ENCODE assay signal across 1 cellular context in genomic region chr5:95448836-95449235, GRCh38.
TF ChIP-seq lines count a peak whose summit lies in the region.

No MANE protein-coding gene starts in this region.

TF ChIP-seq in WTC11, 78 proteins besides CTCF, POLR2A, EP300 and RAD21 (continued from another document):
- no peak for TF ChIP-seq CREM (CRISPR knock-in tag; IDR thresholded peaks at IDR 0.05)
- TF ChIP-seq MLX (CRISPR knock-in tag; IDR thresholded peaks at IDR 0.05) = no peak
- no peak for TF ChIP-seq ZBTB43 (CRISPR knock-in tag; IDR thresholded peaks at IDR 0.05)
- TF ChIP-seq JUN (CRISPR knock-in tag; IDR thresholded peaks at IDR 0.05) = no peak
- TF ChIP-seq ELF4 (CRISPR knock-in tag; IDR thresholded peaks at IDR 0.05; ENCODE audit: low read depth) = no peak
- TF ChIP-seq TP53 (CRISPR knock-in tag; IDR thresholded peaks at IDR 0.05) = no peak
